1 cellular context compared by ENCODE assay signal in genomic region chr16:58028168-58028455, GRCh38.
TF ChIP-seq lines count a peak whose summit lies in the region.

No MANE protein-coding gene starts in this region.

TF ChIP-seq in WTC11, 78 proteins besides CTCF, POLR2A, EP300 and RAD21 (continued from another document):
- TF ChIP-seq, protein P1, sequence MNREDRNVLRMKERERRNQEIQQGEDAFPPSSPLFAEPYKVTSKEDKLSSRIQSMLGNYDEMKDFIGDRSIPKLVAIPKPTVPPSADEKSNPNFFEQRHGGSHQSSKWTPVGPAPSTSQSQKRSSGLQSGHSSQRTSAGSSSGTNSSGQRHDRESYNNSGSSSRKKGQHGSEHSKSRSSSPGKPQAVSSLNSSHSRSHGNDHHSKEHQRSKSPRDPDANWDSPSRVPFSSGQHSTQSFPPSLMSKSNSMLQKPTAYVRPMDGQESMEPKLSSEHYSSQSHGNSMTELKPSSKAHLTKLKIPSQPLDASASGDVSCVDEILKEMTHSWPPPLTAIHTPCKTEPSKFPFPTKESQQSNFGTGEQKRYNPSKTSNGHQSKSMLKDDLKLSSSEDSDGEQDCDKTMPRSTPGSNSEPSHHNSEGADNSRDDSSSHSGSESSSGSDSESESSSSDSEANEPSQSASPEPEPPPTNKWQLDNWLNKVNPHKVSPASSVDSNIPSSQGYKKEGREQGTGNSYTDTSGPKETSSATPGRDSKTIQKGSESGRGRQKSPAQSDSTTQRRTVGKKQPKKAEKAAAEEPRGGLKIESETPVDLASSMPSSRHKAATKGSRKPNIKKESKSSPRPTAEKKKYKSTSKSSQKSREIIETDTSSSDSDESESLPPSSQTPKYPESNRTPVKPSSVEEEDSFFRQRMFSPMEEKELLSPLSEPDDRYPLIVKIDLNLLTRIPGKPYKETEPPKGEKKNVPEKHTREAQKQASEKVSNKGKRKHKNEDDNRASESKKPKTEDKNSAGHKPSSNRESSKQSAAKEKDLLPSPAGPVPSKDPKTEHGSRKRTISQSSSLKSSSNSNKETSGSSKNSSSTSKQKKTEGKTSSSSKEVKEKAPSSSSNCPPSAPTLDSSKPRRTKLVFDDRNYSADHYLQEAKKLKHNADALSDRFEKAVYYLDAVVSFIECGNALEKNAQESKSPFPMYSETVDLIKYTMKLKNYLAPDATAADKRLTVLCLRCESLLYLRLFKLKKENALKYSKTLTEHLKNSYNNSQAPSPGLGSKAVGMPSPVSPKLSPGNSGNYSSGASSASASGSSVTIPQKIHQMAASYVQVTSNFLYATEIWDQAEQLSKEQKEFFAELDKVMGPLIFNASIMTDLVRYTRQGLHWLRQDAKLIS (CRISPR knock-in tag; IDR thresholded peaks at IDR 0.05; ENCODE audit: borderline replicate concordance) = no peak
- TF ChIP-seq, protein P2, sequence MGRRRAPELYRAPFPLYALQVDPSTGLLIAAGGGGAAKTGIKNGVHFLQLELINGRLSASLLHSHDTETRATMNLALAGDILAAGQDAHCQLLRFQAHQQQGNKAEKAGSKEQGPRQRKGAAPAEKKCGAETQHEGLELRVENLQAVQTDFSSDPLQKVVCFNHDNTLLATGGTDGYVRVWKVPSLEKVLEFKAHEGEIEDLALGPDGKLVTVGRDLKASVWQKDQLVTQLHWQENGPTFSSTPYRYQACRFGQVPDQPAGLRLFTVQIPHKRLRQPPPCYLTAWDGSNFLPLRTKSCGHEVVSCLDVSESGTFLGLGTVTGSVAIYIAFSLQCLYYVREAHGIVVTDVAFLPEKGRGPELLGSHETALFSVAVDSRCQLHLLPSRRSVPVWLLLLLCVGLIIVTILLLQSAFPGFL (CRISPR knock-in tag; IDR thresholded peaks at IDR 0.05; ENCODE audit: borderline replicate concordance) = no peak
- TF ChIP-seq MAX (CRISPR knock-in tag; IDR thresholded peaks at IDR 0.05) (0 out of 2 replicates have a peak, but pooled peaks have one; percentile 28), NFE2L1 (CRISPR knock-in tag; IDR thresholded peaks at IDR 0.05) (no peak)
TF ChIP-seq in WTC11: peak in this region for 1.
